In the genomic region with DNA sequence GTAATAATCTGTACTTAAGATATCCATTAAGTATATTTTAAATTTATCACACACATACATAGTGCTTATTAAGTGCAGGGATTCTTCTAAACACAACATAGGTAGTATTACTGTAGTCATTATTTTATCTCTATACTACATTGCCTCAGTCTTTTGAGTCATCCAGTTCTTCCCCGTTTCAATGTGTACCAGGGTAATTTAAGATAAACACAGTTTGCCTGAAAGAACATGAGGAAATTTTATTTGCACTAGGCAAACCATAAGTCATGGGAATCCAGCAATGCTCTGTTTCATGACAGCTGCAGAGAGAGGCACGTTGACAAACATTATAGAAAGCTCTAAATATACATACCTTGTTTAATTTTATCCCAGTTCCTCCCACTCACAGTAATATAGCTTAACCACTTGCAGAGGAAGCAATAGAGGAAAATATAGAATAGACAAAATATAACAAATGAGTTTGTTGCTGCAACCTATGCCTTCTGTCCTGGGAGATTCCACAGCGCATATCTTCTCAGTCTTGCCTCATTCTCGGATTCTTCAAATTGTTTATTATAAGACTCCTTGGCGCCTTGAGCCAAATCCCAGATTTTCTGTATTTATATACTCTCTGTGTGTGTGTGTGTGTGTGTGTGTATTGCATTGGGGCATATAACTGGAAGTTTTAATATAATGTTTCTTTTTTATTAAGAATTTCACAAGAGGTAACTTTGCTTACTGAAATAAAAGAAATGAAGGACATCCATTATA, we compare ENCODE assay signal across 17 cellular contexts.
"Had no signal": no experiment of that assay in that cellular context is flagged by ENCODE, and none has a peak within 500 bp of the region (broad histone marks: within the 10 kb centered on the region; RNA-seq: fewer than 3 reads in every experiment).

No MANE protein-coding gene starts in this region.

- H3K27me3 ChIP-seq: colonic mucosa, suprapubic skin, upper lobe of left lung had no signal

- H3K9me3 ChIP-seq: adrenal gland, colonic mucosa, suprapubic skin, upper lobe of left lung had no signal

- H3K36me3 ChIP-seq: adrenal gland, colonic mucosa, suprapubic skin, upper lobe of left lung had no signal

- H3K27ac ChIP-seq: adrenal gland, colonic mucosa, skin epidermis, suprapubic skin, upper lobe of left lung had no signal

- H3K4me1 ChIP-seq: adrenal gland, colonic mucosa, suprapubic skin, upper lobe of left lung had no signal

- H3K4me3 ChIP-seq: adrenal gland, colonic mucosa, skin epidermis, suprapubic skin, upper lobe of left lung had no signal

- DNase-seq: activated B cell treated with CpG ODN at 0.5 μM for 24 hours; activated CD4-positive, alpha-beta T cell treated with anti-CD3 and anti-CD28 coated beads for 48 hours; activated CD8-positive, alpha-beta memory T cell treated with anti-CD3 and anti-CD28 coated beads, Interleukin-2, amount 50 U/mL, for 4 hours; activated CD8-positive, alpha-beta T cell treated with anti-CD3 and anti-CD28 coated beads, Interleukin-2, amount 10 ng/mL, durations not matched to agents 7 days and 5 days; activated effector memory CD4-positive, alpha-beta T cell treated with anti-CD3 and anti-CD28 coated beads, Interleukin-2, amount 50 U/mL, for 16 hours; activated T-cell treated with anti-CD3 and anti-CD28 coated beads, Interleukin-2, amount 50 U/mL, for 48 hours; adrenal gland; caudate nucleus; colonic mucosa; hypothalamus; nucleus accumbens; right cardiac atrium; stimulated activated naive CD8-positive, alpha-beta T cell treated with anti-CD3 and anti-CD28 coated beads, Interleukin-15, Interleukin-2, amounts not matched to agents 100 U/mL and 50 U/mL, for 24 hours; T-helper 2 cell; upper lobe of left lung had no signal
